Comparison of ENCODE assay signal across 8 cellular contexts in genomic region chr2:54558976-54559410, GRCh38.
A peak's percentile ranks its signal among the peaks of the same experiment; 100 is the strongest.
DNase-seq lines count a peak whose midpoint lies in the region; TF ChIP-seq lines count a peak whose summit lies in the region.

No MANE protein-coding gene starts in this region.

- no peaks in the 10 kb centered on the region for H3K36me3 ChIP-seq in rectal smooth muscle tissue (ENCODE audit: control insufficient read depth, insufficient read depth, low read length)

- H3K4me3 ChIP-seq in fibroblast of pulmonary artery (replicated peaks; ENCODE audit: low read depth, low read length) (peak overlapping the region; percentile 68), rectal smooth muscle tissue (ENCODE audit: low read length) (peak overlapping the region; percentile 85)

- CTCF ChIA-PET in RWPE1 (lab: Yijun Ruan, JAX) = interaction anchor here (0.6 to 1.4 kb wide), 2 partner anchors 35 to 98 kb away, joined by 3 to 5 read pairs; no protein-coding TSS in a partner anchor

- DNase-seq in NCI-H146 (lab: John Stamatoyannopoulos, UW) (peak; percentile 24), NCI-H146 treated with DMSO at 0.1 percent for 48 hours (lab: John Stamatoyannopoulos, UW; ENCODE audit: unreplicated experiment) (no peak), RWPE1 (ENCODE audit: low spot score) (no peak), fibroblast of pulmonary artery (ENCODE audit: low read depth) (no peak), KG1 (lab: John Stamatoyannopoulos, UW) (no peak), caudate nucleus (lab: John Stamatoyannopoulos, UW) (no peak), NCI-H2029 treated with DMSO at 0.1 percent for 48 hours (lab: John Stamatoyannopoulos, UW) (no peak)

- peak overlapping the region; percentile 25 for H3K9ac ChIP-seq in rectal smooth muscle tissue (ENCODE audit: low read length)

- no peaks in the 10 kb centered on the region for H3K27me3 ChIP-seq in rectal smooth muscle tissue (ENCODE audit: control insufficient read depth, insufficient read depth, low read length)

- H3K4me1 ChIP-seq in rectal smooth muscle tissue (ENCODE audit: control insufficient read depth, insufficient read depth, low read length) = no peaks in the 10 kb centered on the region

- POLR2A ChIA-PET in RWPE1 (lab: Yijun Ruan, JAX; ENCODE audit: low non-redundant PET) = interaction anchor here (1.6 kb wide), 1 partner anchor 35 kb away, joined by 4 read pairs; no protein-coding TSS in a partner anchor

- H3K27ac ChIP-seq in RWPE1 = peak overlapping the region; percentile 99
- peak overlapping the region; percentile 3 for H3K27ac ChIP-seq in rectal smooth muscle tissue (ENCODE audit: low read depth, low read length)
- no peak overlapping the region for H3K27ac ChIP-seq in caudate nucleus (ENCODE audit: low read depth, low read length)

- TF ChIP-seq CTCF in RWPE1 (conservative IDR thresholded peaks at IDR 0.05; ENCODE audit: low read depth) (no peak), fibroblast of pulmonary artery (IDR thresholded peaks at IDR 0.05; ENCODE audit: low read length, missing control alignments) (no peak)
